ENCODE assay signal across 23 cellular contexts in genomic region chr10:62394556-62395018, GRCh38. TPM values are rescaled to one million over a fixed set of nuclear protein-coding genes. Genes with fewer than 3 reads are reported as not detected.
"Had no signal": no experiment of that assay in that cellular context is flagged by ENCODE, and none has a peak within 500 bp of the region (broad histone marks: within the 10 kb centered on the region; RNA-seq: fewer than 3 reads in every experiment).

No MANE protein-coding gene starts in this region.

- H3K36me3 ChIP-seq: cardiac muscle cell, sigmoid colon, spleen, thyroid gland had no signal

- H3K9me3 ChIP-seq: psoas muscle, sigmoid colon, spleen, thyroid gland had no signal

- H3K4me1 ChIP-seq: psoas muscle, sigmoid colon, spleen, thyroid gland had no signal

- ATAC-seq: activated CD8-positive, alpha-beta memory T cell treated with anti-CD3 and anti-CD28 coated beads, Interleukin-2, amount 10 ng/mL, durations not matched to agents 7 days and 5 days; activated naive CD8-positive, alpha-beta T cell treated with anti-CD3 and anti-CD28 coated beads, Interleukin-2, amount 50 U/mL, for 24 hours; left colon; psoas muscle; stimulated activated naive CD8-positive, alpha-beta T cell treated with anti-CD3 and anti-CD28 coated beads, Interleukin-15, amount 100 ng/mL, for 72 hours had no signal

- H3K27ac ChIP-seq: cardiac muscle cell, coronary artery, psoas muscle, sigmoid colon, spleen, thyroid gland had no signal

- DNase-seq: activated CD4-positive, alpha-beta memory T cell treated with anti-CD3 and anti-CD28 coated beads for 36 hours; activated CD8-positive, alpha-beta memory T cell treated with anti-CD3 and anti-CD28 coated beads, Interleukin-2, amount 10 ng/mL, durations not matched to agents 7 days and 5 days; activated naive CD4-positive, alpha-beta T cell treated with anti-CD3 and anti-CD28 coated beads for 36 hours; activated naive CD8-positive, alpha-beta T cell treated with anti-CD3 and anti-CD28 coated beads, Interleukin-2, amount 50 U/mL, for 24 hours; activated T-cell treated with anti-CD3 and anti-CD28 coated beads, Interleukin-2, amount 50 U/mL, for 1 hour; effector CD4-positive, alpha-beta T cell; foreskin fibroblast; glutamatergic neuron; left colon; midbrain; psoas muscle; sigmoid colon; spleen; stimulated activated naive CD8-positive, alpha-beta T cell treated with anti-CD3 and anti-CD28 coated beads, Interleukin-15, amount 100 ng/mL, for 72 hours; T-helper 1 cell; T1000; thyroid gland had no signal

- H3K27me3 ChIP-seq: cardiac muscle cell, sigmoid colon, thyroid gland had no signal

- FAIRE-seq: astrocyte, endothelial cell of umbilical vein had no signal

- H3K4me3 ChIP-seq: cardiac muscle cell, coronary artery, lung, psoas muscle, sigmoid colon, spleen, thyroid gland had no signal

RNA-seq across cellular contexts. Expression of gene ZNF365, which starts 20.4 kb away (rescaled TPM):
- total RNA-seq: activated CD8-positive, alpha-beta memory T cell treated with anti-CD3 and anti-CD28 coated beads, Interleukin-2, amount 10 ng/mL, durations not matched to agents 7 days and 5 days; activated T-helper 2 cell treated with anti-CD3 and anti-CD28 coated beads, Interferon-gamma antibody, Interleukin-2, Interleukin-4, amounts not matched to agents 10 μg/mL and 5 μg/mL and 100 μg/mL, durations not matched to agents 14 hours and 24 hours and 36 hours; cardiac muscle cell; left colon had no signal
- polyA plus RNA-seq: cardiac muscle cell had no signal
